Comparison of ENCODE assay signal across 2 cellular contexts in genomic region chr4:52015366-52015765, GRCh38.
TF ChIP-seq lines count a peak whose summit lies in the region.

No MANE protein-coding gene starts in this region.

TF ChIP-seq in GM23338, 12 proteins besides CTCF, POLR2A, EP300 and RAD21:
- TF ChIP-seq EZH2 (IDR thresholded peaks at IDR 0.05; ENCODE audit: low read depth, unreplicated experiment) (no peak), NANOG (IDR thresholded peaks at IDR 0.05; ENCODE audit: borderline replicate concordance) (no peak), EZH2phosphoT487 (IDR thresholded peaks at IDR 0.05; ENCODE audit: unreplicated experiment) (no peak), JUNB (IDR thresholded peaks at IDR 0.05; ENCODE audit: unreplicated experiment) (no peak), ZNF114 (CRISPR knock-in tag; IDR thresholded peaks at IDR 0.05) (no peak), ZNF331 (CRISPR knock-in tag; IDR thresholded peaks at IDR 0.05; ENCODE audit: low read depth) (no peak), CREB1 (CRISPR knock-in tag; IDR thresholded peaks at IDR 0.05; ENCODE audit: low read depth) (no peak), ZNF462 (CRISPR knock-in tag; IDR thresholded peaks at IDR 0.05) (no peak), POLR2AphosphoS5 (IDR thresholded peaks at IDR 0.05; ENCODE audit: low read depth) (no peak), ETS1 (IDR thresholded peaks at IDR 0.05) (no peak), STAT1 (IDR thresholded peaks at IDR 0.05; ENCODE audit: unreplicated experiment) (no peak)
- TF ChIP-seq, protein P1, sequence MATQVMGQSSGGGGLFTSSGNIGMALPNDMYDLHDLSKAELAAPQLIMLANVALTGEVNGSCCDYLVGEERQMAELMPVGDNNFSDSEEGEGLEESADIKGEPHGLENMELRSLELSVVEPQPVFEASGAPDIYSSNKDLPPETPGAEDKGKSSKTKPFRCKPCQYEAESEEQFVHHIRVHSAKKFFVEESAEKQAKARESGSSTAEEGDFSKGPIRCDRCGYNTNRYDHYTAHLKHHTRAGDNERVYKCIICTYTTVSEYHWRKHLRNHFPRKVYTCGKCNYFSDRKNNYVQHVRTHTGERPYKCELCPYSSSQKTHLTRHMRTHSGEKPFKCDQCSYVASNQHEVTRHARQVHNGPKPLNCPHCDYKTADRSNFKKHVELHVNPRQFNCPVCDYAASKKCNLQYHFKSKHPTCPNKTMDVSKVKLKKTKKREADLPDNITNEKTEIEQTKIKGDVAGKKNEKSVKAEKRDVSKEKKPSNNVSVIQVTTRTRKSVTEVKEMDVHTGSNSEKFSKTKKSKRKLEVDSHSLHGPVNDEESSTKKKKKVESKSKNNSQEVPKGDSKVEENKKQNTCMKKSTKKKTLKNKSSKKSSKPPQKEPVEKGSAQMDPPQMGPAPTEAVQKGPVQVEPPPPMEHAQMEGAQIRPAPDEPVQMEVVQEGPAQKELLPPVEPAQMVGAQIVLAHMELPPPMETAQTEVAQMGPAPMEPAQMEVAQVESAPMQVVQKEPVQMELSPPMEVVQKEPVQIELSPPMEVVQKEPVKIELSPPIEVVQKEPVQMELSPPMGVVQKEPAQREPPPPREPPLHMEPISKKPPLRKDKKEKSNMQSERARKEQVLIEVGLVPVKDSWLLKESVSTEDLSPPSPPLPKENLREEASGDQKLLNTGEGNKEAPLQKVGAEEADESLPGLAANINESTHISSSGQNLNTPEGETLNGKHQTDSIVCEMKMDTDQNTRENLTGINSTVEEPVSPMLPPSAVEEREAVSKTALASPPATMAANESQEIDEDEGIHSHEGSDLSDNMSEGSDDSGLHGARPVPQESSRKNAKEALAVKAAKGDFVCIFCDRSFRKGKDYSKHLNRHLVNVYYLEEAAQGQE (IDR thresholded peaks at IDR 0.05; ENCODE audit: unreplicated experiment) = no peak

TF ChIP-seq in K562, 482 proteins besides CTCF, POLR2A, EP300 and RAD21:
- no peak for TF ChIP-seq MEF2D (tag; conservative IDR thresholded peaks at IDR 0.05; ENCODE audit: low read depth)
